Comparison of ENCODE assay signal across 16 cellular contexts in genomic region chr1:55572878-55573734, GRCh38.
A peak's percentile ranks its signal among the peaks of the same experiment; 100 is the strongest.
DNase-seq lines count a peak whose midpoint lies in the region; ATAC-seq, FAIRE-seq and TF ChIP-seq lines count a peak whose summit lies in the region.
"Had no signal": no experiment of that assay in that cellular context is flagged by ENCODE, and none has a peak within 500 bp of the region (broad histone marks: within the 10 kb centered on the region; RNA-seq: fewer than 3 reads in every experiment).

No MANE protein-coding gene starts in this region.

- H3K4me1 ChIP-seq in A549 (peaks cover 12% of the 10 kb centered on the region), adipocyte (ENCODE audit: control insufficient read depth, insufficient read depth, low read length) (peaks cover 11% of the 10 kb centered on the region), testis (no peaks in the 10 kb centered on the region)
- H3K4me1 ChIP-seq: HAP-1, parathyroid adenoma had no signal

- intact Hi-C loops in testis (cut with DNase I; ENCODE audit: low total_unique reads), result no loop called here
- intact Hi-C loops in activated T-helper 1 cell treated with anti-CD3 and anti-CD28 coated beads, Interleukin-12 subunit alpha, Interleukin-12 subunit beta, Interleukin-2, Interleukin-4 antibody, amounts not matched to agents 30 ng/mL and 10 ng/mL and 1 ng/mL, durations not matched to agents 14 hours and 24 hours and 36 hours (cut with micrococcal nuclease), result no loop called here

- no peaks in the 10 kb centered on the region for H3K36me3 Mint-ChIP-seq in activated T-helper 1 cell treated with anti-CD3 and anti-CD28 coated beads, Interleukin-12 subunit alpha, Interleukin-12 subunit beta, Interleukin-2, Interleukin-4 antibody, amounts not matched to agents 30 ng/mL and 10 ng/mL and 1 ng/mL, durations not matched to agents 14 hours and 24 hours and 36 hours (ENCODE audit: low read depth)
- H3K36me3 Mint-ChIP-seq in stimulated activated naive B cell treated with anti-CD40 and anti-IgM and Interleukin-4, amounts not matched to agents 10 μg/mL and 1 μg/mL and 100 μg/mL, for 72 hours, result no peaks in the 10 kb centered on the region
- H3K36me3 Mint-ChIP-seq: activated naive CD8-positive, alpha-beta T cell had no signal

- 71% methylated on average over 12 of the region's 14 CpGs for WGBS in A549 (ENCODE audit: missing lambda C conversion rate)
- 81 to 87% methylated on average over 11 to 14 of the region's 14 CpGs for WGBS in testis, 2 donors

- no peak for TF ChIP-seq CTCF in A549 (IDR thresholded peaks at IDR 0.05)
- no peak for TF ChIP-seq CTCF in testis (IDR thresholded peaks at IDR 0.05)

- H3K4me2 ChIP-seq in A549, result 0 out of 3 replicates have a peak overlapping the region, but pooled peaks have one; percentile 14

- H3K4me3 ChIP-seq in A549, result no peak overlapping the region
- no peak overlapping the region for H3K4me3 ChIP-seq in adipocyte (ENCODE audit: low read length)
- no peak overlapping the region for H3K4me3 ChIP-seq in testis
- H3K4me3 ChIP-seq: HAP-1, mucosa of descending colon, SK-N-MC, thoracic aorta had no signal

- TF ChIP-seq EP300 in A549 (IDR thresholded peaks at IDR 0.05), result no peak

- H3K9me3 ChIP-seq in A549, result no peaks in the 10 kb centered on the region
- H3K9me3 ChIP-seq in adipocyte (ENCODE audit: control insufficient read depth, low read length), result no peaks in the 10 kb centered on the region
- H3K9me3 ChIP-seq in testis, result no peaks in the 10 kb centered on the region
- H3K9me3 ChIP-seq: HAP-1, mucosa of descending colon, thoracic aorta had no signal

- H3K36me3 ChIP-seq in adipocyte (ENCODE audit: control insufficient read depth, insufficient read depth, low read length, severe bottlenecking), result no peaks in the 10 kb centered on the region
- H3K36me3 ChIP-seq in testis (ENCODE audit: low read depth, missing control alignments), result no peaks in the 10 kb centered on the region
- H3K36me3 ChIP-seq: HAP-1, thoracic aorta had no signal

- no peak overlapping the region for H3K4me3 Mint-ChIP-seq in activated T-helper 1 cell treated with anti-CD3 and anti-CD28 coated beads, Interleukin-12 subunit alpha, Interleukin-12 subunit beta, Interleukin-2, Interleukin-4 antibody, amounts not matched to agents 30 ng/mL and 10 ng/mL and 1 ng/mL, durations not matched to agents 14 hours and 24 hours and 36 hours
- no peak overlapping the region for H3K4me3 Mint-ChIP-seq in stimulated activated naive B cell treated with anti-CD40 and anti-IgM and Interleukin-4, amounts not matched to agents 10 μg/mL and 1 μg/mL and 100 μg/mL, for 72 hours
- H3K4me3 Mint-ChIP-seq: activated naive CD8-positive, alpha-beta T cell had no signal

- POLR2A ChIA-PET in A549 (lab: Yijun Ruan, JAX), result no interaction called here

- no peak for TF ChIP-seq RAD21 in A549 (conservative IDR thresholded peaks at IDR 0.05 in 1 of 2, IDR thresholded peaks at IDR 0.05 in 1 of 2)

- H3K27me3 Mint-ChIP-seq in activated T-helper 1 cell treated with anti-CD3 and anti-CD28 coated beads, Interleukin-12 subunit alpha, Interleukin-12 subunit beta, Interleukin-2, Interleukin-4 antibody, amounts not matched to agents 30 ng/mL and 10 ng/mL and 1 ng/mL, durations not matched to agents 14 hours and 24 hours and 36 hours (ENCODE audit: insufficient read depth), result peaks cover 2% of the 10 kb centered on the region
- H3K27me3 Mint-ChIP-seq in stimulated activated naive B cell treated with anti-CD40 and anti-IgM and Interleukin-4, amounts not matched to agents 10 μg/mL and 1 μg/mL and 100 μg/mL, for 72 hours, result peaks cover 0 to 14% of the 10 kb centered on the region in 2 donors

- H3K9ac ChIP-seq in adipocyte (ENCODE audit: low read length), result no peak overlapping the region
- H3K9ac ChIP-seq: parathyroid adenoma had no signal

- no peak overlapping the region for H3K27ac Mint-ChIP-seq in activated T-helper 1 cell treated with anti-CD3 and anti-CD28 coated beads, Interleukin-12 subunit alpha, Interleukin-12 subunit beta, Interleukin-2, Interleukin-4 antibody, amounts not matched to agents 30 ng/mL and 10 ng/mL and 1 ng/mL, durations not matched to agents 14 hours and 24 hours and 36 hours
- no peak overlapping the region for H3K27ac Mint-ChIP-seq in stimulated activated naive B cell treated with anti-CD40 and anti-IgM and Interleukin-4, amounts not matched to agents 10 μg/mL and 1 μg/mL and 100 μg/mL, for 72 hours
- H3K27ac Mint-ChIP-seq: activated naive CD8-positive, alpha-beta T cell had no signal

- no peaks in the 10 kb centered on the region for H3K9me3 Mint-ChIP-seq in activated T-helper 1 cell treated with anti-CD3 and anti-CD28 coated beads, Interleukin-12 subunit alpha, Interleukin-12 subunit beta, Interleukin-2, Interleukin-4 antibody, amounts not matched to agents 30 ng/mL and 10 ng/mL and 1 ng/mL, durations not matched to agents 14 hours and 24 hours and 36 hours
- H3K9me3 Mint-ChIP-seq in stimulated activated naive B cell treated with anti-CD40 and anti-IgM and Interleukin-4, amounts not matched to agents 10 μg/mL and 1 μg/mL and 100 μg/mL, for 72 hours, result peaks cover 0 to 1% of the 10 kb centered on the region in 2 donors

- no peak for FAIRE-seq in A549 (lab: Jason Lieb, UNC)
- FAIRE-seq: colon had no signal

- DNase-seq in A549 (ENCODE audit: low read depth in 1 of 2, low spot score in 1 of 2), result peak; percentile 13 to 21
- peak; percentile 15 for DNase-seq in HK-2 (ENCODE audit: unreplicated experiment)
- DNase-seq in adipocyte (ENCODE audit: low read depth), result peak; percentile 36
- DNase-seq in glomerular visceral epithelial cell (ENCODE audit: extremely low spot score), result peak; percentile 71
- DNase-seq in testis, result no peak
- no peak for DNase-seq in activated T-helper 1 cell treated with anti-CD3 and anti-CD28 coated beads, Interleukin-12 subunit alpha, Interleukin-12 subunit beta, Interleukin-2, Interleukin-4 antibody, amounts not matched to agents 30 ng/mL and 10 ng/mL and 1 ng/mL, durations not matched to agents 14 hours and 24 hours and 36 hours (ENCODE audit: low spot score)
- no peak for DNase-seq in NCI-H1092 (lab: John Stamatoyannopoulos, UW)
- no peak for DNase-seq in stimulated activated naive B cell treated with anti-CD40 and anti-IgM and Interleukin-4, amounts not matched to agents 10 μg/mL and 1 μg/mL and 100 μg/mL, for 72 hours
- DNase-seq: mucosa of descending colon, NCI-H2107 had no signal

- H3K4me1 Mint-ChIP-seq in activated T-helper 1 cell treated with anti-CD3 and anti-CD28 coated beads, Interleukin-12 subunit alpha, Interleukin-12 subunit beta, Interleukin-2, Interleukin-4 antibody, amounts not matched to agents 30 ng/mL and 10 ng/mL and 1 ng/mL, durations not matched to agents 14 hours and 24 hours and 36 hours (ENCODE audit: low read depth), result no peaks in the 10 kb centered on the region
- H3K4me1 Mint-ChIP-seq in stimulated activated naive B cell treated with anti-CD40 and anti-IgM and Interleukin-4, amounts not matched to agents 10 μg/mL and 1 μg/mL and 100 μg/mL, for 72 hours, result no peaks in the 10 kb centered on the region

- H3K27ac ChIP-seq in A549 (peak overlapping the region; percentile 34 to 72), testis (no peak overlapping the region)
- H3K27ac ChIP-seq: parathyroid adenoma, SK-N-MC, thoracic aorta had no signal

- ATAC-seq in A549, result peak; percentile 66 to 69; a peak in 4 of 6 replicates
- ATAC-seq in stimulated activated naive B cell treated with anti-CD40 and anti-IgM and Interleukin-4, amounts not matched to agents 10 μg/mL and 1 μg/mL and 100 μg/mL, for 72 hours (replicated peaks), result no peak
- ATAC-seq: mucosa of descending colon had no signal

- H3K27me3 ChIP-seq in adipocyte (replicated peaks; ENCODE audit: control insufficient read depth, insufficient read depth, low read length) (no peaks in the 10 kb centered on the region), testis (no peaks in the 10 kb centered on the region)

- CTCF ChIA-PET in A549 (lab: Yijun Ruan, JAX), result no interaction called here

- TF ChIP-seq POLR2A in A549 (IDR thresholded peaks at IDR 0.05; ENCODE audit: low read length) (no peak), testis (IDR thresholded peaks at IDR 0.05) (no peak)

TF ChIP-seq in A549, 52 proteins besides CTCF, POLR2A, EP300 and RAD21 (continues in another document):
- no peak for TF ChIP-seq HOXB13 (CRISPR knock-in tag; IDR thresholded peaks at IDR 0.05; ENCODE audit: low read depth)
- no peak for TF ChIP-seq HOXB5 (CRISPR knock-in tag; IDR thresholded peaks at IDR 0.05)
- no peak for TF ChIP-seq MYC (IDR thresholded peaks at IDR 0.05; ENCODE audit: borderline replicate concordance, low read length)
- TF ChIP-seq ZSCAN20 (CRISPR knock-in tag; IDR thresholded peaks at IDR 0.05), result no peak
- TF ChIP-seq CHD2 (IDR thresholded peaks at IDR 0.05; ENCODE audit: low read length, partially characterized antibody), result no peak
- no peak for TF ChIP-seq RCOR1 (IDR thresholded peaks at IDR 0.05; ENCODE audit: low read depth, low read length)
- no peak for TF ChIP-seq HEYL (CRISPR knock-in tag; IDR thresholded peaks at IDR 0.05)
- TF ChIP-seq HDAC2 (IDR thresholded peaks at IDR 0.05), result no peak
- no peak for TF ChIP-seq HOXA7 (CRISPR knock-in tag; IDR thresholded peaks at IDR 0.05)
- no peak for TF ChIP-seq ZC3H11A (IDR thresholded peaks at IDR 0.05)
- TF ChIP-seq RNF2 (IDR thresholded peaks at IDR 0.05; ENCODE audit: borderline replicate concordance, low read depth), result no peak
- TF ChIP-seq MAX (IDR thresholded peaks at IDR 0.05), result peak; percentile 27; the same call in 1 of the 2 replicates
- TF ChIP-seq FOSL2 (IDR thresholded peaks at IDR 0.05), result no peak
- TF ChIP-seq FOSL2 (CRISPR knock-in tag; IDR thresholded peaks at IDR 0.05), result peak; percentile 44
- TF ChIP-seq SREBF2 (IDR thresholded peaks at IDR 0.05), result no peak

Comparison
In these comparisons a context has a peak if more than half of its experiments do, and no peak if none do; other contexts are left out.
1. ATAC-seq: peak in A549 (2 of 2); none in stimulated activated naive B cell treated with anti-CD40 and anti-IgM and Interleukin-4, amounts not matched to agents 10 μg/mL and 1 μg/mL and 100 μg/mL, for 72 hours (0 of 2).
2. DNase-seq: peak in A549 (2 of 2), HK-2 (single experiment), adipocyte (single experiment) and glomerular visceral epithelial cell (single experiment); none in testis (single experiment), activated T-helper 1 cell treated with anti-CD3 and anti-CD28 coated beads, Interleukin-12 subunit alpha, Interleukin-12 subunit beta, Interleukin-2, Interleukin-4 antibody, amounts not matched to agents 30 ng/mL and 10 ng/mL and 1 ng/mL, durations not matched to agents 14 hours and 24 hours and 36 hours (single experiment), NCI-H1092 (single experiment) and stimulated activated naive B cell treated with anti-CD40 and anti-IgM and Interleukin-4, amounts not matched to agents 10 μg/mL and 1 μg/mL and 100 μg/mL, for 72 hours (single experiment).
3. H3K27ac ChIP-seq: peak in A549 (2 of 2); none in testis (0 of 2).